9 cellular contexts compared by ENCODE assay signal in the genomic region with DNA sequence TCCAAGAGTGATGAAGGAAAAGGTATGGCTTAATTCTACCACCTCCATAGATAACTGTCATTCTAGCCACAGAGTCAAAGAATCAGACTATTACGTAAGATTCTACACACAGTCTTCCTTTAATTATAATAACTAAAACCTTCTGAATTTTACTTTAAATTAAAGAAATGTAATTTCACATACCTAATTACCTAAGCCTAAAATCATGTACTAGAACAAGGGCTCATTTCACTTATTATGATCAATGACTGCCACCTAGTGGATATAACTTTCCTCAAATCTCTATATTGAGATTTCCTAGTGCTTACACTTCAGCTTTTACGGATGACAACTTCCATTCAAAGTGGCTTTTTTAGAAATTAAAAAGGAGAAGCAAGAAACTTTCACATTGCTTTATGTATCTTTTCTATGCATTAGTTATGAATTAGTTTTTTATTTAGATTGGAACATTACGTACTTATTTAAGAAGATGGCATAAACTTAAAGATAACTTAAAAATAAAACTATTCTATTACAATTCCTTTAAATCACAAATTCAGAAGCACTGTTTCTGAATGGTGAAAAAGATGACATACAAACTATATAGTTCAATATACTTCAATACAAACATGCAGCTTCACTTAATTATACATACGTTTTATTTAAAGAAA. TPM values are rescaled to one million over a fixed set of nuclear protein-coding genes. Genes with fewer than 3 reads are reported as not detected.
DNase-seq lines count a peak whose midpoint lies in the region; ATAC-seq, FAIRE-seq and TF ChIP-seq lines count a peak whose summit lies in the region.
"Had no signal": no experiment of that assay in that cellular context is flagged by ENCODE, and none has a peak within 500 bp of the region (broad histone marks: within the 10 kb centered on the region; RNA-seq: fewer than 3 reads in every experiment).

No MANE protein-coding gene starts in this region.

- peak; percentile 97 for FAIRE-seq in A204.1 (lab: Jason Lieb, UNC)
- peak; percentile 70 for FAIRE-seq in GM18507 (lab: Jason Lieb, UNC)

- DNase-seq in GM18507 (ENCODE audit: extremely low spot score, insufficient read length, low read depth) (peak; percentile 8), LoVo (ENCODE audit: low spot score) (peak; percentile 55), SK-MEL-5 (ENCODE audit: low read depth, low spot score) (peak; percentile 89), fibroblast of the aortic adventitia (ENCODE audit: low read depth) (peak; percentile 81), T-cell (no peak)
- DNase-seq: activated naive CD8-positive, alpha-beta T cell treated with anti-CD3 and anti-CD28 coated beads, Interleukin-2, amount 10 ng/mL, durations not matched to agents 7 days and 5 days had no signal

- H3K4me3 ChIP-seq in fibroblast of the aortic adventitia (ENCODE audit: low read depth, low read length) (no peak overlapping the region), parathyroid adenoma (ENCODE audit: low read depth, low read length) (no peak overlapping the region)

- no peak overlapping the region for H3K9ac ChIP-seq in parathyroid adenoma

- peak; percentile 46 for TF ChIP-seq CTCF in fibroblast of the aortic adventitia (IDR thresholded peaks at IDR 0.05; ENCODE audit: insufficient read depth, low read length)
- TF ChIP-seq CTCF in parathyroid adenoma (IDR thresholded peaks at IDR 0.05) = peak; percentile 56

- no peaks in the 10 kb centered on the region for H3K4me1 ChIP-seq in parathyroid adenoma

- H3K27ac Mint-ChIP-seq in T-cell = no peak overlapping the region
- H3K27ac Mint-ChIP-seq: activated naive CD8-positive, alpha-beta T cell treated with anti-CD3 and anti-CD28 coated beads, Interleukin-2, amount 10 ng/mL, durations not matched to agents 7 days and 5 days had no signal

- CTCF ChIA-PET in T-cell (lab: Charles Lee) = interaction anchor here (0.6 to 3.4 kb wide), 3 partner anchors 448 to 470 kb away, joined by 4 to 15 read pairs (median 4); no protein-coding TSS in a partner anchor

- H3K4me2 ChIP-seq in parathyroid adenoma (ENCODE audit: low read length) = no peak overlapping the region

- H3K4me3 Mint-ChIP-seq in T-cell = no peak overlapping the region
- H3K4me3 Mint-ChIP-seq: activated naive CD8-positive, alpha-beta T cell treated with anti-CD3 and anti-CD28 coated beads, Interleukin-2, amount 10 ng/mL, durations not matched to agents 7 days and 5 days had no signal

- peaks cover 6% of the 10 kb centered on the region for H3K36me3 Mint-ChIP-seq in T-cell
- H3K36me3 Mint-ChIP-seq: activated naive CD8-positive, alpha-beta T cell treated with anti-CD3 and anti-CD28 coated beads, Interleukin-2, amount 10 ng/mL, durations not matched to agents 7 days and 5 days had no signal

- no peaks in the 10 kb centered on the region for H3K27me3 ChIP-seq in parathyroid adenoma (ENCODE audit: control insufficient read depth, insufficient read depth, low read length)

- H3K9me3 Mint-ChIP-seq in T-cell = no peaks in the 10 kb centered on the region
- H3K9me3 Mint-ChIP-seq: activated naive CD8-positive, alpha-beta T cell treated with anti-CD3 and anti-CD28 coated beads, Interleukin-2, amount 10 ng/mL, durations not matched to agents 7 days and 5 days had no signal

- POLR2A ChIA-PET in T-cell (lab: Charles Lee) = no interaction called here

- no peaks in the 10 kb centered on the region for H3K4me1 Mint-ChIP-seq in T-cell
- H3K4me1 Mint-ChIP-seq: activated naive CD8-positive, alpha-beta T cell treated with anti-CD3 and anti-CD28 coated beads, Interleukin-2, amount 10 ng/mL, durations not matched to agents 7 days and 5 days had no signal

- H3K27ac ChIP-seq in parathyroid adenoma = no peak overlapping the region

- H3K36me3 ChIP-seq in parathyroid adenoma (ENCODE audit: control insufficient read depth, insufficient read depth, low read length) = no peaks in the 10 kb centered on the region

- H2AFZ ChIP-seq in parathyroid adenoma = no peak overlapping the region

- no peak for ATAC-seq in HG02623 (IDR thresholded peaks at IDR 0.05; ENCODE audit: unreplicated experiment)
- no peak for ATAC-seq in T-cell (replicated peaks in 1 of 4)

- H3K27me3 Mint-ChIP-seq in T-cell = no peaks in the 10 kb centered on the region
- H3K27me3 Mint-ChIP-seq: activated naive CD8-positive, alpha-beta T cell treated with anti-CD3 and anti-CD28 coated beads, Interleukin-2, amount 10 ng/mL, durations not matched to agents 7 days and 5 days had no signal

- H3K9me3 ChIP-seq in parathyroid adenoma (ENCODE audit: control insufficient read depth, low read length) = no peaks in the 10 kb centered on the region

- no peaks in the 10 kb centered on the region for H3K79me2 ChIP-seq in parathyroid adenoma

- in situ Hi-C loops in SK-MEL-5 (cut with HindIII; ENCODE audit: low pct_unique_long_range_greater_than_20kb, low sequenced_read_pairs) = loop anchor here (25.0 kb wide), 1 partner anchor 335 kb away; no protein-coding TSS in a partner anchor

RNA-seq across cellular contexts. Expression of a gene that starts 18.2 kb away (rescaled TPM):
- total RNA-seq in SK-MEL-5 (2014; rRNA removed; shearing (Covaris generic)) = 0.67 and 0.98 TPM in 2 replicates
- polyA plus RNA-seq in SK-MEL-5 (2015; cell fraction: cytosol; rRNA removed) = 0.04 and 0.62 TPM in 2 replicates
- polyA plus RNA-seq in SK-MEL-5 (2015; cell fraction: nucleus; rRNA removed) = 12.4 and 12.8 TPM in 2 replicates
- total RNA-seq in fibroblast of the aortic adventitia (ENCODE audit: low replicate concordance) (2.8 and 7.5 TPM in 2 replicates), T-cell (1 to 10 TPM; 1.4 to 3.5 (median 1.6) TPM)

Comparison
In these comparisons a context has a peak if more than half of its experiments do, and no peak if none do; other contexts are left out.
1. DNase-seq: peak in GM18507 (single experiment), LoVo (single experiment), SK-MEL-5 (single experiment) and fibroblast of the aortic adventitia (single experiment); none in T-cell (0 of 34).